Comparison of ENCODE assay signal across 1 cellular context in genomic region chr1:1021010-1021845, GRCh38.
TF ChIP-seq lines count a peak whose summit lies in the region.

No MANE protein-coding gene starts in this region.

TF ChIP-seq in HEK293, 187 proteins besides CTCF, POLR2A, EP300 and RAD21 (continued from another document):
- no peak for TF ChIP-seq ZNF280C (tag by site-specific recombination; IDR thresholded peaks at IDR 0.05)
- TF ChIP-seq ZNF266 (tag by site-specific recombination; IDR thresholded peaks at IDR 0.05; ENCODE audit: low read depth), result no peak
- no peak for TF ChIP-seq REPIN1 (tag by site-specific recombination; IDR thresholded peaks at IDR 0.05; ENCODE audit: low read depth)
- no peak for TF ChIP-seq ZNF707 (tag by site-specific recombination; IDR thresholded peaks at IDR 0.05)
- TF ChIP-seq WT1 (tag by site-specific recombination; IDR thresholded peaks at IDR 0.05), result peak; percentile 13; the same call in 1 of the 2 replicates
- no peak for TF ChIP-seq ZNF747 (tag by site-specific recombination; IDR thresholded peaks at IDR 0.05)
- TF ChIP-seq ZNF155 (tag by site-specific recombination; IDR thresholded peaks at IDR 0.05), result no peak
- no peak for TF ChIP-seq ZNF221 (tag by site-specific recombination; IDR thresholded peaks at IDR 0.05; ENCODE audit: borderline replicate concordance)
- no peak for TF ChIP-seq MYNN (tag by site-specific recombination; IDR thresholded peaks at IDR 0.05; ENCODE audit: borderline replicate concordance)
- no peak for TF ChIP-seq ZNF350 (tag by site-specific recombination; IDR thresholded peaks at IDR 0.05)
- no peak for TF ChIP-seq PBX3 (CRISPR knock-in tag; IDR thresholded peaks at IDR 0.05)
- 0 out of 2 replicates have a peak, but pooled peaks have one; percentile 24 for TF ChIP-seq ZBTB20 (tag by site-specific recombination; IDR thresholded peaks at IDR 0.05)
- TF ChIP-seq ZNF518A (tag by site-specific recombination; conservative IDR thresholded peaks at IDR 0.05; ENCODE audit: low read depth), result no peak
- TF ChIP-seq ZNF600 (tag by site-specific recombination; IDR thresholded peaks at IDR 0.05), result peak; percentile 29; the same call in 1 of the 2 replicates
- no peak for TF ChIP-seq ZNF660 (tag by site-specific recombination; IDR thresholded peaks at IDR 0.05)
- TF ChIP-seq YY2 (tag by site-specific recombination; IDR thresholded peaks at IDR 0.05), result no peak
- TF ChIP-seq ZNF140 (tag by site-specific recombination; IDR thresholded peaks at IDR 0.05), result no peak
- no peak for TF ChIP-seq ZNF530 (tag by site-specific recombination; IDR thresholded peaks at IDR 0.05; ENCODE audit: low read depth)
- no peak for TF ChIP-seq ZSCAN30 (tag by site-specific recombination; IDR thresholded peaks at IDR 0.05)
- no peak for TF ChIP-seq ZNF211 (tag by site-specific recombination; IDR thresholded peaks at IDR 0.05; ENCODE audit: low read depth)
- TF ChIP-seq ZNF837 (tag by site-specific recombination; IDR thresholded peaks at IDR 0.05), result no peak
- TF ChIP-seq ZNF488 (tag by site-specific recombination; IDR thresholded peaks at IDR 0.05), result no peak
- TF ChIP-seq PRDM2 (tag by site-specific recombination; IDR thresholded peaks at IDR 0.05; ENCODE audit: borderline replicate concordance), result no peak
- no peak for TF ChIP-seq ZNF132 (tag by site-specific recombination; IDR thresholded peaks at IDR 0.05; ENCODE audit: borderline replicate concordance)
- TF ChIP-seq ZNF426 (tag by site-specific recombination; IDR thresholded peaks at IDR 0.05), result no peak
- no peak for TF ChIP-seq BCL11A (tag by site-specific recombination; IDR thresholded peaks at IDR 0.05; ENCODE audit: low read depth)
- TF ChIP-seq ZNF433 (tag by site-specific recombination; IDR thresholded peaks at IDR 0.05; ENCODE audit: low read depth), result no peak
- TF ChIP-seq ZNF639 (tag by site-specific recombination; IDR thresholded peaks at IDR 0.05), result no peak
- TF ChIP-seq ZNF23 (tag by site-specific recombination; IDR thresholded peaks at IDR 0.05; ENCODE audit: borderline replicate concordance), result no peak
- no peak for TF ChIP-seq SALL2 (tag by site-specific recombination; IDR thresholded peaks at IDR 0.05; ENCODE audit: borderline replicate concordance)
- TF ChIP-seq ZNF175 (tag by site-specific recombination; IDR thresholded peaks at IDR 0.05), result no peak
- TF ChIP-seq KLF17 (tag by site-specific recombination; IDR thresholded peaks at IDR 0.05), result peak; percentile 85
- 0 out of 2 replicates have a peak, but pooled peaks have one; percentile 12 for TF ChIP-seq ZNF2 (tag by site-specific recombination; IDR thresholded peaks at IDR 0.05)
- no peak for TF ChIP-seq ZNF311 (tag by site-specific recombination; IDR thresholded peaks at IDR 0.05; ENCODE audit: borderline replicate concordance)
- TF ChIP-seq ZNF645 (tag by site-specific recombination; IDR thresholded peaks at IDR 0.05), result no peak
- no peak for TF ChIP-seq ZNF169 (tag by site-specific recombination; IDR thresholded peaks at IDR 0.05)
- TF ChIP-seq OVOL3 (tag by site-specific recombination; IDR thresholded peaks at IDR 0.05), result no peak
TF ChIP-seq in HEK293: peak in this region for 41.
